ENCODE assay signal across 8 cellular contexts in genomic region chr10:38094158-38094922, GRCh38. TPM values are rescaled to one million over a fixed set of nuclear protein-coding genes. Genes with fewer than 3 reads are reported as not detected.
A peak's percentile ranks its signal among the peaks of the same experiment; 100 is the strongest.
DNase-seq lines count a peak whose midpoint lies in the region; ATAC-seq and TF ChIP-seq lines count a peak whose summit lies in the region.

Gene ZNF37A, plus strand, starts transcription at chr10:38094337. Its CDS starts 2,281 bp downstream, at chr10:38096618.

- peak within 1 kb of the TSS; percentile 93 for H3K27ac Mint-ChIP-seq in activated T-helper 2 cell treated with anti-CD3 and anti-CD28 coated beads, Interferon-gamma antibody, Interleukin-2, Interleukin-4, amounts not matched to agents 10 μg/mL and 5 μg/mL and 100 μg/mL, durations not matched to agents 14 hours and 24 hours and 36 hours
- H3K27ac Mint-ChIP-seq in natural killer cell treated with Interleukin-12 subunit alpha and Interleukin-12 subunit beta and Interleukin-15 and Interleukin-18, amount 100 ng/mL, for 72 hours, result peak within 1 kb of the TSS; percentile 85 to 91

- H3K4me3 ChIP-seq in RWPE2 (ENCODE audit: severe bottlenecking), result peak within 1 kb of the TSS; percentile 72

- DNase-seq in EH (ENCODE audit: low read depth) (peak; percentile 93), H4 (ENCODE audit: low spot score) (peak; percentile 69), LoVo (ENCODE audit: low spot score) (peak; percentile 89), RWPE2 (ENCODE audit: low spot score) (peak; percentile 91), fibroblast of peridontal ligament (ENCODE audit: extremely low read depth) (peak; percentile 95)
- peak; percentile 86 for DNase-seq in activated T-helper 2 cell treated with anti-CD3 and anti-CD28 coated beads, Interferon-gamma antibody, Interleukin-2, Interleukin-4, amounts not matched to agents 10 μg/mL and 5 μg/mL and 100 μg/mL, durations not matched to agents 14 hours and 24 hours and 36 hours (ENCODE audit: low spot score)
- peak; percentile 89 for DNase-seq in natural killer cell treated with Interleukin-12 subunit alpha and Interleukin-12 subunit beta and Interleukin-15 and Interleukin-18, amount 100 ng/mL, for 72 hours (ENCODE audit: low spot score)
- peak; percentile 84 for DNase-seq in stimulated activated naive CD8-positive, alpha-beta T cell treated with anti-CD3 and anti-CD28 coated beads, Interleukin-15, Interleukin-2, amounts not matched to agents 100 U/mL and 50 U/mL, for 24 hours

- H3K4me1 Mint-ChIP-seq in activated T-helper 2 cell treated with anti-CD3 and anti-CD28 coated beads, Interferon-gamma antibody, Interleukin-2, Interleukin-4, amounts not matched to agents 10 μg/mL and 5 μg/mL and 100 μg/mL, durations not matched to agents 14 hours and 24 hours and 36 hours (ENCODE audit: low read depth), result peaks cover 22% of the 10 kb centered on the region
- peaks cover 13 to 26% of the 10 kb centered on the region in 2 donors for H3K4me1 Mint-ChIP-seq in natural killer cell treated with Interleukin-12 subunit alpha and Interleukin-12 subunit beta and Interleukin-15 and Interleukin-18, amount 100 ng/mL, for 72 hours (ENCODE audit: low read depth in 2 of 2)

- H3K4me1 ChIP-seq in RWPE2 (ENCODE audit: insufficient read depth, poor library complexity, severe bottlenecking), result peaks cover 4% of the 10 kb centered on the region

- peak within 1 kb of the TSS; percentile 19 for H3K27ac ChIP-seq in RWPE2 (ENCODE audit: poor library complexity, severe bottlenecking)

- TF ChIP-seq CTCF in RWPE2 (IDR thresholded peaks at IDR 0.05; ENCODE audit: poor library complexity, severe bottlenecking), result no peak

- H3K27me3 Mint-ChIP-seq in activated T-helper 2 cell treated with anti-CD3 and anti-CD28 coated beads, Interferon-gamma antibody, Interleukin-2, Interleukin-4, amounts not matched to agents 10 μg/mL and 5 μg/mL and 100 μg/mL, durations not matched to agents 14 hours and 24 hours and 36 hours (ENCODE audit: low read depth), result no peaks in the 10 kb centered on the region
- H3K27me3 Mint-ChIP-seq in natural killer cell treated with Interleukin-12 subunit alpha and Interleukin-12 subunit beta and Interleukin-15 and Interleukin-18, amount 100 ng/mL, for 72 hours, result no peaks in the 10 kb centered on the region

- peaks cover 33% of the 10 kb centered on the region for H3K9me3 Mint-ChIP-seq in activated T-helper 2 cell treated with anti-CD3 and anti-CD28 coated beads, Interferon-gamma antibody, Interleukin-2, Interleukin-4, amounts not matched to agents 10 μg/mL and 5 μg/mL and 100 μg/mL, durations not matched to agents 14 hours and 24 hours and 36 hours
- no peaks in the 10 kb centered on the region for H3K9me3 Mint-ChIP-seq in natural killer cell treated with Interleukin-12 subunit alpha and Interleukin-12 subunit beta and Interleukin-15 and Interleukin-18, amount 100 ng/mL, for 72 hours

- peaks cover 42% of the 10 kb centered on the region for H3K36me3 ChIP-seq in RWPE2 (ENCODE audit: low read depth)

- H3K36me3 Mint-ChIP-seq in activated T-helper 2 cell treated with anti-CD3 and anti-CD28 coated beads, Interferon-gamma antibody, Interleukin-2, Interleukin-4, amounts not matched to agents 10 μg/mL and 5 μg/mL and 100 μg/mL, durations not matched to agents 14 hours and 24 hours and 36 hours (ENCODE audit: low read depth), result peaks cover 50% of the 10 kb centered on the region
- peaks cover 27% of the 10 kb centered on the region for H3K36me3 Mint-ChIP-seq in natural killer cell treated with Interleukin-12 subunit alpha and Interleukin-12 subunit beta and Interleukin-15 and Interleukin-18, amount 100 ng/mL, for 72 hours

- no peaks in the 10 kb centered on the region for H3K9me3 ChIP-seq in RWPE2 (ENCODE audit: severe bottlenecking)

- intact Hi-C loops in activated T-helper 2 cell treated with anti-CD3 and anti-CD28 coated beads, Interferon-gamma antibody, Interleukin-2, Interleukin-4, amounts not matched to agents 10 μg/mL and 5 μg/mL and 100 μg/mL, durations not matched to agents 14 hours and 24 hours and 36 hours (cut with micrococcal nuclease), result loop anchor here (1.0 to 2.0 kb wide), 5 partner anchors 48 to 237 kb away; partner anchors contain the start of genes ZNF248, ZNF25 and ZNF33A

- no peaks in the 10 kb centered on the region for H3K27me3 ChIP-seq in RWPE2 (ENCODE audit: insufficient read depth, poor library complexity, severe bottlenecking)

- peak; percentile 98 for ATAC-seq in RWPE2 (ENCODE audit: low read depth)
- ATAC-seq in natural killer cell treated with Interleukin-12 subunit alpha and Interleukin-12 subunit beta and Interleukin-15 and Interleukin-18, amount 100 ng/mL, for 72 hours, result peak; percentile 98
- ATAC-seq in stimulated activated naive CD8-positive, alpha-beta T cell treated with anti-CD3 and anti-CD28 coated beads, Interleukin-15, Interleukin-2, amounts not matched to agents 100 U/mL and 50 U/mL, for 24 hours, result peak; percentile 98

- peak within 1 kb of the TSS; percentile 91 for H3K4me3 Mint-ChIP-seq in activated T-helper 2 cell treated with anti-CD3 and anti-CD28 coated beads, Interferon-gamma antibody, Interleukin-2, Interleukin-4, amounts not matched to agents 10 μg/mL and 5 μg/mL and 100 μg/mL, durations not matched to agents 14 hours and 24 hours and 36 hours (ENCODE audit: low read depth)
- H3K4me3 Mint-ChIP-seq in natural killer cell treated with Interleukin-12 subunit alpha and Interleukin-12 subunit beta and Interleukin-15 and Interleukin-18, amount 100 ng/mL, for 72 hours, result peak within 1 kb of the TSS; percentile 97

RNA-seq across cellular contexts. Expression of gene ZNF37A, which starts in this region (rescaled TPM):
- 0.25 and 0.97 TPM in 2 replicates for total RNA-seq in H4 (2014; rRNA removed; shearing (Covaris generic))
- 29.7 and 31.9 TPM in 2 replicates for total RNA-seq in activated T-helper 2 cell treated with anti-CD3 and anti-CD28 coated beads, Interferon-gamma antibody, Interleukin-2, Interleukin-4, amounts not matched to agents 10 μg/mL and 5 μg/mL and 100 μg/mL, durations not matched to agents 14 hours and 24 hours and 36 hours
- 10 to 100 TPM; 23.8 to 27.8 TPM for total RNA-seq in natural killer cell treated with Interleukin-12 subunit alpha and Interleukin-12 subunit beta and Interleukin-15 and Interleukin-18, amount 100 ng/mL, for 72 hours

Comparison
In these comparisons a context has a peak if more than half of its experiments do, and no peak if none do; other contexts are left out.
1. Peak in every context shown above with its lines: DNase-seq, ATAC-seq, H3K4me3 ChIP-seq and H3K27ac ChIP-seq.
2. RNA of gene ZNF37A (total RNA-seq): 29.7 to 31.9 TPM in activated T-helper 2 cell treated with anti-CD3 and anti-CD28 coated beads, Interferon-gamma antibody, Interleukin-2, Interleukin-4, amounts not matched to agents 10 μg/mL and 5 μg/mL and 100 μg/mL, durations not matched to agents 14 hours and 24 hours and 36 hours and 23.8 to 27.8 TPM in natural killer cell treated with Interleukin-12 subunit alpha and Interleukin-12 subunit beta and Interleukin-15 and Interleukin-18, amount 100 ng/mL, for 72 hours; 0.25 to 0.97 TPM in H4; every median in the first group is over 10 times any median in the second.
3. Peak in DNase-seq in H4; RNA of the gene not detected or under 1 TPM.